19 cellular contexts compared by ENCODE assay signal in genomic region chr6:157645201-157645795, GRCh38.
"Had no signal": no experiment of that assay in that cellular context is flagged by ENCODE, and none has a peak within 500 bp of the region (broad histone marks: within the 10 kb centered on the region; RNA-seq: fewer than 3 reads in every experiment).

No MANE protein-coding gene starts in this region.

- DNase-seq: activated CD8-positive, alpha-beta T cell treated with anti-CD3 and anti-CD28 coated beads for 36 hours; activated gamma-delta T cell; activated T-cell treated with anti-CD3 and anti-CD28 coated beads, Interleukin-2, amount 50 U/mL, for 4 hours; body of pancreas; central memory CD4-positive, alpha-beta T cell; effector memory CD8-positive, alpha-beta T cell; foreskin melanocyte; kidney glomerular epithelial cell; mesendoderm; ovary; spleen; T-cell; T-helper 9 cell; upper lobe of right lung had no signal

- H3K27me3 ChIP-seq: body of pancreas, ovary, spleen, upper lobe of right lung had no signal

- H3K27ac Mint-ChIP-seq: activated CD8-positive, alpha-beta T cell treated with anti-CD3 and anti-CD28 coated beads for 36 hours; dendritic cell treated with granulocyte-macrophage colony-stimulating factor and Interleukin-4, amounts not matched to agents 40 ng/mL and 50 ng/mL, for 4 days; T-cell had no signal

- H3K27ac ChIP-seq: body of pancreas, epithelial cell of prostate, ovary, thoracic aorta, upper lobe of right lung, VCaP had no signal

- H3K4me1 ChIP-seq: upper lobe of right lung had no signal

- H3K36me3 ChIP-seq: ovary, thoracic aorta, upper lobe of right lung had no signal

- H3K27me3 Mint-ChIP-seq: activated CD8-positive, alpha-beta T cell treated with anti-CD3 and anti-CD28 coated beads for 36 hours; effector memory CD8-positive, alpha-beta T cell; T-cell had no signal

- H3K4me3 Mint-ChIP-seq: activated CD8-positive, alpha-beta T cell treated with anti-CD3 and anti-CD28 coated beads for 36 hours; activated T-cell treated with anti-CD3 and anti-CD28 coated beads, Interleukin-2, amount 50 U/mL, for 4 hours; dendritic cell treated with granulocyte-macrophage colony-stimulating factor and Interleukin-4, amounts not matched to agents 40 ng/mL and 50 ng/mL, for 4 days; effector memory CD8-positive, alpha-beta T cell; T-cell had no signal

- H3K9me3 ChIP-seq: body of pancreas, ovary, spleen, thoracic aorta, upper lobe of right lung had no signal

- ATAC-seq: activated CD8-positive, alpha-beta T cell treated with anti-CD3 and anti-CD28 coated beads for 36 hours; activated naive CD4-positive, alpha-beta T cell treated with anti-CD3 and anti-CD28 coated beads, Interleukin-2, amount 50 U/mL, for 72 hours; body of pancreas; effector memory CD8-positive, alpha-beta T cell; T-cell had no signal

- H3K9me3 Mint-ChIP-seq: activated CD8-positive, alpha-beta T cell treated with anti-CD3 and anti-CD28 coated beads for 36 hours; activated naive CD4-positive, alpha-beta T cell treated with anti-CD3 and anti-CD28 coated beads, Interleukin-2, amount 50 U/mL, for 72 hours; activated T-cell treated with anti-CD3 and anti-CD28 coated beads, Interleukin-2, amount 50 U/mL, for 4 hours; dendritic cell treated with granulocyte-macrophage colony-stimulating factor and Interleukin-4, amounts not matched to agents 40 ng/mL and 50 ng/mL, for 4 days; effector memory CD8-positive, alpha-beta T cell; T-cell had no signal

- H3K4me3 ChIP-seq: body of pancreas, ovary, spleen, thoracic aorta, upper lobe of right lung had no signal
